8 cellular contexts compared by ENCODE assay signal in genomic region chr5:177515580-177515979, GRCh38. TPM values are rescaled to one million over a fixed set of nuclear protein-coding genes. Genes with fewer than 3 reads are reported as not detected.
DNase-seq lines count a peak whose midpoint lies in the region; ATAC-seq and TF ChIP-seq lines count a peak whose summit lies in the region.

No MANE protein-coding gene starts in this region.

- H3K36me3 ChIP-seq in CD4-positive, CD25-positive, alpha-beta regulatory T cell (ENCODE audit: control insufficient read depth, insufficient read depth, low read length): peaks cover 46% of the 10 kb centered on the region

- DNase-seq in CD4-positive, CD25-positive, alpha-beta regulatory T cell: no peak
- DNase-seq in LNCaP clone FGC (ENCODE audit: low read depth): no peak
- no peak for DNase-seq in central memory CD8-positive, alpha-beta T cell (ENCODE audit: low spot score in 2 of 2)
- DNase-seq in natural killer cell treated with Interleukin-12 subunit alpha and Interleukin-12 subunit beta and Interleukin-15 and Interleukin-18, amount 100 ng/mL, for 72 hours (ENCODE audit: low spot score): no peak
- DNase-seq in AML-193 (lab: John Stamatoyannopoulos, UW): no peak
- DNase-seq in inferior parietal cortex (ENCODE audit: extremely low spot score): no peak
- DNase-seq in putamen (ENCODE audit: low spot score): no peak

- peak overlapping the region; percentile 92 for H3K4me3 ChIP-seq in CD4-positive, CD25-positive, alpha-beta regulatory T cell (ENCODE audit: low read depth, low read length)
- H3K4me3 ChIP-seq in LNCaP clone FGC (ENCODE audit: low read depth, low read length): peak overlapping the region; percentile 98

- H3K9me3 Mint-ChIP-seq in CD4-positive, CD25-positive, alpha-beta regulatory T cell: peaks cover 0 to 2% (median 0%) of the 10 kb centered on the region in 7 donors
- H3K9me3 Mint-ChIP-seq in central memory CD8-positive, alpha-beta T cell: no peaks in the 10 kb centered on the region
- H3K9me3 Mint-ChIP-seq in natural killer cell treated with Interleukin-12 subunit alpha and Interleukin-12 subunit beta and Interleukin-15 and Interleukin-18, amount 100 ng/mL, for 72 hours: no peaks in the 10 kb centered on the region

- H3K27me3 ChIP-seq in CD4-positive, CD25-positive, alpha-beta regulatory T cell (ENCODE audit: control insufficient read depth, insufficient read depth, low read length): no peaks in the 10 kb centered on the region

- peaks cover 33% of the 10 kb centered on the region for H3K4me1 ChIP-seq in CD4-positive, CD25-positive, alpha-beta regulatory T cell (ENCODE audit: control insufficient read depth, insufficient read depth, low read length, poor library complexity, severe bottlenecking)

- H3K4me3 Mint-ChIP-seq in CD4-positive, CD25-positive, alpha-beta regulatory T cell: peak overlapping the region; percentile 90 to 98 (median 94)
- peak overlapping the region; percentile 94 for H3K4me3 Mint-ChIP-seq in central memory CD8-positive, alpha-beta T cell
- H3K4me3 Mint-ChIP-seq in natural killer cell treated with Interleukin-12 subunit alpha and Interleukin-12 subunit beta and Interleukin-15 and Interleukin-18, amount 100 ng/mL, for 72 hours: peak overlapping the region; percentile 95

- peak overlapping the region in 2 of 3 donors; percentile 65 to 74 for H3K27ac Mint-ChIP-seq in CD4-positive, CD25-positive, alpha-beta regulatory T cell
- peak overlapping the region; percentile 89 for H3K27ac Mint-ChIP-seq in central memory CD8-positive, alpha-beta T cell (ENCODE audit: low read depth)
- peak overlapping the region; percentile 84 to 90 for H3K27ac Mint-ChIP-seq in natural killer cell treated with Interleukin-12 subunit alpha and Interleukin-12 subunit beta and Interleukin-15 and Interleukin-18, amount 100 ng/mL, for 72 hours

- no peaks in the 10 kb centered on the region for H3K9me3 ChIP-seq in CD4-positive, CD25-positive, alpha-beta regulatory T cell (ENCODE audit: control insufficient read depth in 2 of 2, low read length in 2 of 2)

- ATAC-seq in CD4-positive, CD25-positive, alpha-beta regulatory T cell (ENCODE audit: low read depth in 2 of 2): no peak
- no peak for ATAC-seq in central memory CD8-positive, alpha-beta T cell (replicated peaks; ENCODE audit: extremely low read depth, poor library complexity, severe bottlenecking)
- ATAC-seq in natural killer cell treated with Interleukin-12 subunit alpha and Interleukin-12 subunit beta and Interleukin-15 and Interleukin-18, amount 100 ng/mL, for 72 hours: no peak
- ATAC-seq in HG03196 (IDR thresholded peaks at IDR 0.05; ENCODE audit: unreplicated experiment): no peak

- H3K27me3 Mint-ChIP-seq in CD4-positive, CD25-positive, alpha-beta regulatory T cell: no peaks in the 10 kb centered on the region
- no peaks in the 10 kb centered on the region for H3K27me3 Mint-ChIP-seq in central memory CD8-positive, alpha-beta T cell
- H3K27me3 Mint-ChIP-seq in natural killer cell treated with Interleukin-12 subunit alpha and Interleukin-12 subunit beta and Interleukin-15 and Interleukin-18, amount 100 ng/mL, for 72 hours: no peaks in the 10 kb centered on the region

- H3K4me1 Mint-ChIP-seq in CD4-positive, CD25-positive, alpha-beta regulatory T cell: peaks cover 0 to 49% (median 26%) of the 10 kb centered on the region in 4 donors
- H3K4me1 Mint-ChIP-seq in central memory CD8-positive, alpha-beta T cell: peaks cover 44% of the 10 kb centered on the region
- peaks cover 43 to 44% of the 10 kb centered on the region in 2 donors for H3K4me1 Mint-ChIP-seq in natural killer cell treated with Interleukin-12 subunit alpha and Interleukin-12 subunit beta and Interleukin-15 and Interleukin-18, amount 100 ng/mL, for 72 hours (ENCODE audit: low read depth in 2 of 2)

- H3K36me3 Mint-ChIP-seq in CD4-positive, CD25-positive, alpha-beta regulatory T cell: peaks cover 32% of the 10 kb centered on the region
- peaks cover 22% of the 10 kb centered on the region for H3K36me3 Mint-ChIP-seq in central memory CD8-positive, alpha-beta T cell (ENCODE audit: insufficient read depth)
- peaks cover 11% of the 10 kb centered on the region for H3K36me3 Mint-ChIP-seq in natural killer cell treated with Interleukin-12 subunit alpha and Interleukin-12 subunit beta and Interleukin-15 and Interleukin-18, amount 100 ng/mL, for 72 hours

- peak overlapping the region; percentile 71 for H3K27ac ChIP-seq in CD4-positive, CD25-positive, alpha-beta regulatory T cell (ENCODE audit: insufficient read depth, low read length, poor library complexity, severe bottlenecking)

- no peak for TF ChIP-seq CTCF in LNCaP clone FGC (IDR thresholded peaks at IDR 0.05; ENCODE audit: control insufficient read depth, extremely low read depth, insufficient read depth)

RNA-seq across cellular contexts. Expression of gene DDX41, which starts 1.2 kb away (rescaled TPM):
- 73.2 TPM for total RNA-seq in CD4-positive, CD25-positive, alpha-beta regulatory T cell
- polyA plus RNA-seq in CD4-positive, CD25-positive, alpha-beta regulatory T cell: 10 to 100 TPM; 41.8 to 48.9 (median 46.0) TPM
- total RNA-seq in natural killer cell treated with Interleukin-12 subunit alpha and Interleukin-12 subunit beta and Interleukin-15 and Interleukin-18, amount 100 ng/mL, for 72 hours: 100 to 1,000 TPM; 162 to 168 TPM

RNA-seq across cellular contexts. Expression of gene DOK3, which starts 6.0 kb away (rescaled TPM):
- 1.5 TPM for total RNA-seq in CD4-positive, CD25-positive, alpha-beta regulatory T cell
- under 1 TPM in 2 of 4 donors, not detected in 2; 0.13 to 0.17 TPM for polyA plus RNA-seq in CD4-positive, CD25-positive, alpha-beta regulatory T cell
- 10 to 100 TPM; 10.0 to 18.0 TPM for total RNA-seq in natural killer cell treated with Interleukin-12 subunit alpha and Interleukin-12 subunit beta and Interleukin-15 and Interleukin-18, amount 100 ng/mL, for 72 hours

RNA-seq across cellular contexts. Expression of gene PDLIM7, which starts 18.2 kb away (rescaled TPM):
- total RNA-seq in CD4-positive, CD25-positive, alpha-beta regulatory T cell: 7.8 TPM
- polyA plus RNA-seq in CD4-positive, CD25-positive, alpha-beta regulatory T cell: 1 to 10 TPM; 1.6 to 2.7 (median 2.5) TPM
- total RNA-seq in natural killer cell treated with Interleukin-12 subunit alpha and Interleukin-12 subunit beta and Interleukin-15 and Interleukin-18, amount 100 ng/mL, for 72 hours: 10 to 100 TPM; 15.5 to 39.1 TPM

RNA-seq across cellular contexts. Expression of gene FAM193B, which starts 38.8 kb away (rescaled TPM):
- 179 TPM for total RNA-seq in CD4-positive, CD25-positive, alpha-beta regulatory T cell
- 1 to 10 TPM; 2.8 to 4.1 (median 3.5) TPM for polyA plus RNA-seq in CD4-positive, CD25-positive, alpha-beta regulatory T cell
- 100 to 1,000 TPM in 1 of 2 donors, 10 to 100 TPM in 1; 57.9 to 135 TPM for total RNA-seq in natural killer cell treated with Interleukin-12 subunit alpha and Interleukin-12 subunit beta and Interleukin-15 and Interleukin-18, amount 100 ng/mL, for 72 hours

RNA-seq across cellular contexts. Expression of gene DBN1, which starts 42.1 kb away (rescaled TPM):
- total RNA-seq in CD4-positive, CD25-positive, alpha-beta regulatory T cell: 2.3 TPM
- polyA plus RNA-seq in CD4-positive, CD25-positive, alpha-beta regulatory T cell: under 1 TPM in 1 of 4 donors, not detected in 3; 0.13 TPM
- total RNA-seq in natural killer cell treated with Interleukin-12 subunit alpha and Interleukin-12 subunit beta and Interleukin-15 and Interleukin-18, amount 100 ng/mL, for 72 hours: 10 to 100 TPM in 1 of 2 donors, 1 to 10 TPM in 1; 7.1 to 13.3 TPM
